Comparison of ENCODE assay signal across 1 cellular context in genomic region chr1:107359472-107360241, GRCh38.
TF ChIP-seq lines count a peak whose summit lies in the region.

No MANE protein-coding gene starts in this region.

TF ChIP-seq in GM12878, 131 proteins besides CTCF, POLR2A, EP300 and RAD21 (continued from another document):
- TF ChIP-seq ZBTB40 (IDR thresholded peaks at IDR 0.05; ENCODE audit: borderline replicate concordance) (no peak), ETV6 (conservative IDR thresholded peaks at IDR 0.05 in 1 of 2, IDR thresholded peaks at IDR 0.05 in 1 of 2; ENCODE audit: borderline replicate concordance in 1 of 2, low read depth in 1 of 2) (no peak), NR2C1 (IDR thresholded peaks at IDR 0.05) (no peak), FOS (IDR thresholded peaks at IDR 0.05; ENCODE audit: borderline replicate concordance, extremely low read depth, insufficient read length) (no peak), MAX (IDR thresholded peaks at IDR 0.05; ENCODE audit: low read depth, low read length) (no peak), MXI1 (IDR thresholded peaks at IDR 0.05; ENCODE audit: low read depth, low read length) (no peak)
